In the genomic region with DNA sequence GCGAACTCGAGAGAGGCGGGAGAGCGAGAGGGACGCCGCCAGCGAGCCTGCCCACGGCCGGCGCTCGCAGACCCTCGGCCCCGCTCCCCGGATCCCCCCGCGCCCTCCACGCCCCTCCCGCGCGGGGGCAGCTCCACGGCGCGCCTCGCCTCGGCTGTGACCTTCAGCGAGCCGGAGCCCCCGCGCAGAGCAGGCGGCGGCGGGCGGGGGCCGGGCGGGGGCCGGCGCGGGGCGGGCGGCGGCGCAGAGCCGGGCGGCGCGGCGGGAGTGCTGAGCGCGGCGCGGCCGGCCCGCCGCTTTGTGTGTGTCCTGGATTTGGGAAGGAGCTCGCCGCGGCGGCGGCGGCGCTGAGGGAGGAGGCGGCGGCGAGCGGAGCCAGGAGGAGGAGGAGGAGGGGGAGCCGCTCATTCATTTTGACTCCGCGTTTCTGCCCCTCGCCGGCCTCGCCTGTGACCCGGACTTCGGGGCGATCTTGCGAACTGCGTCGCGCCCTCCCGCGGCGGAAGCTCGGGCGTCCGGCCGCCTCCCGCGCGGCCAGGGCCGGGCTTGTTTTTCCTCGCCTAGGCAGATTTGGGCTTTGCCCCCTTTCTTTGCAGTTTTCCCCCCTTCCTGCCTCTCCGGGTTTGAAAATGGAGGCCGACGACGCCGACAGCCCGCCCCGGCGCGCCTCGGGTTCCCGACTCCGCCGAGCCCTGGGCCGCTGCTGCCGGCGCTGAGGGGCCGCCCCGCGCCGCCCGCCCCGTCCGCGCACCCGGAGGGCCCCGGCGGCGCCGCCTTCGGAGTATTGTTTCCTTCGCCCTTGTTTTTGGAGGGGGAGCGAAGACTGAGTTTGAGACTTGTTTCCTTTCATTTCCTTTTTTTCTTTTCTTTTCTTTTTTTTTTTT, we compare ENCODE assay signal across 8 cellular contexts. TPM values are rescaled to one million over a fixed set of nuclear protein-coding genes. Genes with fewer than 3 reads are reported as not detected.
DNase-seq lines count a peak whose midpoint lies in the region; ATAC-seq, FAIRE-seq and TF ChIP-seq lines count a peak whose summit lies in the region.

No MANE protein-coding gene starts in this region.

- ATAC-seq in GM23338: peak; percentile 4; the same call in 2 of the 3 replicates
- peak; percentile 11 for ATAC-seq in activated CD8-positive, alpha-beta T cell treated with anti-CD3 and anti-CD28 coated beads, Interleukin-2, amount 10 ng/mL, durations not matched to agents 7 days and 5 days

- H3K4me3 ChIP-seq in GM23338 (peak overlapping the region; percentile 92), epithelial cell of esophagus (ENCODE audit: low read length) (peak overlapping the region; percentile 79), mononuclear cell (ENCODE audit: low read length) (peak overlapping the region; percentile 61)

- no peaks in the 10 kb centered on the region; the same call in 1 of the 2 replicates for H3F3A ChIP-seq in GM23338 (replicated peaks; ENCODE audit: low read depth)

- H3K4me1 Mint-ChIP-seq in GM23338: peaks cover 28% of the 10 kb centered on the region
- H3K4me1 Mint-ChIP-seq in activated CD8-positive, alpha-beta T cell treated with anti-CD3 and anti-CD28 coated beads, Interleukin-2, amount 10 ng/mL, durations not matched to agents 7 days and 5 days (ENCODE audit: low read depth): peaks cover 40% of the 10 kb centered on the region

- peaks cover 21% of the 10 kb centered on the region; the same call in 1 of the 2 replicates for H4K20me1 ChIP-seq in GM23338 (replicated peaks; ENCODE audit: insufficient read depth)

- H3K36me3 ChIP-seq in GM23338 (ENCODE audit: insufficient read depth): no peaks in the 10 kb centered on the region

- CTCF ChIA-PET in activated CD8-positive, alpha-beta T cell treated with anti-CD3 and anti-CD28 coated beads, Interleukin-2, amount 10 ng/mL, durations not matched to agents 7 days and 5 days (lab: Charles Lee): interaction anchor here (0.7 to 1.1 kb wide), 2 partner anchors 49 to 231 kb away, joined by 3 read pairs; no protein-coding TSS in a partner anchor

- H3K79me2 ChIP-seq in GM23338 (replicated peaks; ENCODE audit: insufficient read depth): peaks cover 64% of the 10 kb centered on the region

- no peak overlapping the region for H2AFZ ChIP-seq in GM23338

- H3K27me3 ChIP-seq in GM23338 (ENCODE audit: insufficient read depth): no peaks in the 10 kb centered on the region
- peaks cover 64% of the 10 kb centered on the region for H3K27me3 ChIP-seq in mononuclear cell (ENCODE audit: insufficient read depth, low read length)

- no peaks in the 10 kb centered on the region; the same call in 2 of the 3 replicates for H3K36me3 Mint-ChIP-seq in GM23338 (ENCODE audit: low read depth)
- H3K36me3 Mint-ChIP-seq in activated CD8-positive, alpha-beta T cell treated with anti-CD3 and anti-CD28 coated beads, Interleukin-2, amount 10 ng/mL, durations not matched to agents 7 days and 5 days (ENCODE audit: low read depth): peaks cover 3% of the 10 kb centered on the region

- H3K27ac Mint-ChIP-seq in GM23338: peak overlapping the region; percentile 96
- H3K27ac Mint-ChIP-seq in activated CD8-positive, alpha-beta T cell treated with anti-CD3 and anti-CD28 coated beads, Interleukin-2, amount 10 ng/mL, durations not matched to agents 7 days and 5 days: peak overlapping the region; percentile 81

- POLR2A ChIA-PET in activated CD8-positive, alpha-beta T cell treated with anti-CD3 and anti-CD28 coated beads, Interleukin-2, amount 10 ng/mL, durations not matched to agents 7 days and 5 days (lab: Charles Lee): interaction anchor here (0.6 to 0.9 kb wide), 2 partner anchors 20 to 218 kb away, joined by 3 read pairs; no protein-coding TSS in a partner anchor

- peak; percentile 24 for TF ChIP-seq CTCF in GM10266 (IDR thresholded peaks at IDR 0.05; ENCODE audit: control insufficient read depth, insufficient read depth, low read depth, missing control alignments)
- no peak; a peak in 1 of 4 replicates for TF ChIP-seq CTCF in GM23338 (conservative IDR thresholded peaks at IDR 0.05; ENCODE audit: low read depth in 2 of 2)
- no peak for TF ChIP-seq CTCF in epithelial cell of esophagus (IDR thresholded peaks at IDR 0.05; ENCODE audit: insufficient read depth, low read depth, low read length, missing control alignments)
- TF ChIP-seq CTCF in D721Med (IDR thresholded peaks at IDR 0.05; ENCODE audit: insufficient read depth, missing control alignments): no peak

- no peaks in the 10 kb centered on the region for H3K9me2 ChIP-seq in GM23338 (ENCODE audit: insufficient read depth)

- H3K4me3 Mint-ChIP-seq in GM23338: peak overlapping the region; percentile 85
- peak overlapping the region; percentile 81 for H3K4me3 Mint-ChIP-seq in activated CD8-positive, alpha-beta T cell treated with anti-CD3 and anti-CD28 coated beads, Interleukin-2, amount 10 ng/mL, durations not matched to agents 7 days and 5 days

- H3K9me3 Mint-ChIP-seq in GM23338: peaks cover 3% of the 10 kb centered on the region; the same call in 2 of the 3 replicates
- H3K9me3 Mint-ChIP-seq in activated CD8-positive, alpha-beta T cell treated with anti-CD3 and anti-CD28 coated beads, Interleukin-2, amount 10 ng/mL, durations not matched to agents 7 days and 5 days (ENCODE audit: insufficient read depth): no peaks in the 10 kb centered on the region

- no peak for FAIRE-seq in D721Med (lab: Jason Lieb, UNC)

- H3K27ac ChIP-seq in GM23338 (ENCODE audit: low read depth) (no peak overlapping the region), substantia nigra (ENCODE audit: low read depth, low read length, poor library complexity, severe bottlenecking) (peak overlapping the region; percentile 77)

- H3K4me1 ChIP-seq in GM23338 (ENCODE audit: insufficient read depth) (peaks cover 38% of the 10 kb centered on the region), mononuclear cell (ENCODE audit: insufficient read depth, low read length) (peaks cover 30% of the 10 kb centered on the region)

- peak; percentile 59 for DNase-seq in GM10266 (ENCODE audit: extremely low spot score)
- DNase-seq in GM23338 (ENCODE audit: low spot score): peak; percentile 69
- DNase-seq in LoVo (ENCODE audit: low spot score): peak; percentile 34
- peak; percentile 40 for DNase-seq in activated CD8-positive, alpha-beta T cell treated with anti-CD3 and anti-CD28 coated beads, Interleukin-2, amount 10 ng/mL, durations not matched to agents 7 days and 5 days
- peak; percentile 58 for DNase-seq in epithelial cell of esophagus (ENCODE audit: low read depth)
- DNase-seq in substantia nigra (lab: John Stamatoyannopoulos, UW): peak in 27 of 49 donors; percentile 22 to 72 (median 45)
- DNase-seq in D721Med (ENCODE audit: insufficient read length, low spot score): no peak

- H3K9me3 ChIP-seq in mononuclear cell (ENCODE audit: low read depth, low read length): no peaks in the 10 kb centered on the region

- peak overlapping the region; percentile 79 for H3K4me2 ChIP-seq in GM23338

- H3K27me3 Mint-ChIP-seq in GM23338 (ENCODE audit: insufficient read depth, low read depth, poor library complexity): peaks cover 9% of the 10 kb centered on the region
- H3K27me3 Mint-ChIP-seq in activated CD8-positive, alpha-beta T cell treated with anti-CD3 and anti-CD28 coated beads, Interleukin-2, amount 10 ng/mL, durations not matched to agents 7 days and 5 days (ENCODE audit: low read depth): peaks cover 39% of the 10 kb centered on the region

TF ChIP-seq in GM23338, 12 proteins besides CTCF, POLR2A, EP300 and RAD21:
- TF ChIP-seq EZH2phosphoT487 (IDR thresholded peaks at IDR 0.05; ENCODE audit: unreplicated experiment) (no peak), ETS1 (IDR thresholded peaks at IDR 0.05) (0 out of 2 replicates have a peak, but pooled peaks have one; percentile 23)

RNA-seq across cellular contexts. Expression of gene IGF1R, which starts 0.6 kb away (rescaled TPM):
- total RNA-seq in GM23338 (2014; rRNA removed; shearing (Covaris generic)): 92.2 and 95.6 TPM in 2 replicates
- 20.0 and 20.4 TPM in 2 replicates for polyA plus RNA-seq in GM23338 (2016; fragmentation: Nextera tagmentation; extraction: Ambion mirVana)
- 10 to 100 TPM in 1 of 2 experiments, 1 to 10 TPM in 1; 9.1 to 10.6 TPM for total RNA-seq in activated CD8-positive, alpha-beta T cell treated with anti-CD3 and anti-CD28 coated beads, Interleukin-2, amount 10 ng/mL, durations not matched to agents 7 days and 5 days
- 23.5 TPM for total RNA-seq in mononuclear cell
